8 cellular contexts compared by ENCODE assay signal in genomic region chr19:10416380-10417257, GRCh38. TPM values are rescaled to one million over a fixed set of nuclear protein-coding genes. Genes with fewer than 3 reads are reported as not detected.
DNase-seq lines count a peak whose midpoint lies in the region; ATAC-seq and TF ChIP-seq lines count a peak whose summit lies in the region.

No MANE protein-coding gene starts in this region.

- BruUV-seq in Panc1 (replicated peaks; lab: Mats Ljungman, UMichigan): no TSS peak

- H3K79me2 ChIP-seq in fibroblast of lung (ENCODE audit: control insufficient read depth, insufficient read depth, low read length): no peaks in the 10 kb centered on the region

- peak overlapping the region; percentile 74 for H3K4me2 ChIP-seq in fibroblast of lung (ENCODE audit: extremely low read depth, insufficient read depth, low read length)

- intact Hi-C loops in Panc1 (cut with micrococcal nuclease; ENCODE audit: unreplicated experiment): no loop called here

- no peaks in the 10 kb centered on the region for H3K9me3 ChIP-seq in Panc1 (ENCODE audit: control insufficient read depth, insufficient read depth, low read depth, low read length)
- H3K9me3 ChIP-seq in fibroblast of lung (ENCODE audit: control insufficient read depth, insufficient read depth, low read depth, low read length): no peaks in the 10 kb centered on the region

- H3K27ac Mint-ChIP-seq in activated T-cell treated with anti-CD3 and anti-CD28 coated beads, Interleukin-2, amount 50 U/mL, for 72 hours: peak overlapping the region; percentile 84
- peak overlapping the region; percentile 76 to 80 for H3K27ac Mint-ChIP-seq in natural killer cell treated with Interleukin-12 subunit alpha and Interleukin-12 subunit beta and Interleukin-15 and Interleukin-18, amount 100 ng/mL, for 72 hours

- peak; percentile 97 for DNase-seq in COLO829 (ENCODE audit: low spot score)
- peak; percentile 99 for DNase-seq in HuH-7.5 (ENCODE audit: low spot score)
- DNase-seq in Panc1 (ENCODE audit: low read depth, low spot score): peak; percentile 60
- DNase-seq in activated T-cell treated with anti-CD3 and anti-CD28 coated beads, Interleukin-2, amount 50 U/mL, for 72 hours: peak; percentile 94 to 99
- peak; percentile 75 to 89 for DNase-seq in fibroblast of lung (ENCODE audit: low read depth in 2 of 2)
- peak; percentile 94 for DNase-seq in natural killer cell treated with Interleukin-12 subunit alpha and Interleukin-12 subunit beta and Interleukin-15 and Interleukin-18, amount 100 ng/mL, for 72 hours (ENCODE audit: low spot score)
- DNase-seq in stimulated activated naive CD4-positive, alpha-beta T cell (lab: John Stamatoyannopoulos, UW): peak; percentile 91 to 98 (median 96)

- H3K36me3 Mint-ChIP-seq in activated T-cell treated with anti-CD3 and anti-CD28 coated beads, Interleukin-2, amount 50 U/mL, for 72 hours (ENCODE audit: insufficient read depth in 2 of 2): peaks cover 2 to 4% of the 10 kb centered on the region in 2 donors
- no peaks in the 10 kb centered on the region for H3K36me3 Mint-ChIP-seq in natural killer cell treated with Interleukin-12 subunit alpha and Interleukin-12 subunit beta and Interleukin-15 and Interleukin-18, amount 100 ng/mL, for 72 hours

- H3K36me3 ChIP-seq in Panc1 (ENCODE audit: control insufficient read depth, insufficient read depth, low read length) (no peaks in the 10 kb centered on the region; the same call in 1 of the 2 replicates), fibroblast of lung (ENCODE audit: control insufficient read depth, insufficient read depth, low read length) (no peaks in the 10 kb centered on the region)

- H3K27ac ChIP-seq in Panc1 (ENCODE audit: low read length) (peak overlapping the region; percentile 79), fibroblast of lung (ENCODE audit: insufficient read depth, low read length) (peak overlapping the region; percentile 39)

- peaks cover 34% of the 10 kb centered on the region for H3K27me3 Mint-ChIP-seq in activated T-cell treated with anti-CD3 and anti-CD28 coated beads, Interleukin-2, amount 50 U/mL, for 72 hours (ENCODE audit: low read depth)
- peaks cover 11 to 14% of the 10 kb centered on the region in 2 donors for H3K27me3 Mint-ChIP-seq in natural killer cell treated with Interleukin-12 subunit alpha and Interleukin-12 subunit beta and Interleukin-15 and Interleukin-18, amount 100 ng/mL, for 72 hours

- peak overlapping the region; percentile 65 to 68 for H3K4me3 ChIP-seq in Panc1 (ENCODE audit: low read depth in 2 of 2, low read length in 2 of 2)
- H3K4me3 ChIP-seq in fibroblast of lung (replicated peaks in 1 of 4; ENCODE audit: control extremely low read depth in 1 of 4, insufficient read depth in 1 of 4, low read depth in 3 of 4, low read length in 4 of 4): peak overlapping the region; percentile 42 to 69 (median 56)

- ATAC-seq in GM19467 (IDR thresholded peaks at IDR 0.05; ENCODE audit: unreplicated experiment) (peak; percentile 47), Panc1 (peak; percentile 66)
- peak; percentile 68 to 73 for ATAC-seq in activated T-cell treated with anti-CD3 and anti-CD28 coated beads, Interleukin-2, amount 50 U/mL, for 72 hours (replicated peaks in 1 of 2)
- ATAC-seq in natural killer cell treated with Interleukin-12 subunit alpha and Interleukin-12 subunit beta and Interleukin-15 and Interleukin-18, amount 100 ng/mL, for 72 hours: peak; percentile 82 to 88

- peak overlapping the region; percentile 83 to 88 for H3K4me3 Mint-ChIP-seq in activated T-cell treated with anti-CD3 and anti-CD28 coated beads, Interleukin-2, amount 50 U/mL, for 72 hours
- peak overlapping the region; percentile 75 for H3K4me3 Mint-ChIP-seq in natural killer cell treated with Interleukin-12 subunit alpha and Interleukin-12 subunit beta and Interleukin-15 and Interleukin-18, amount 100 ng/mL, for 72 hours

- POLR2A ChIA-PET in Panc1 (lab: Charles Lee): interaction anchor here (0.5 kb wide), 1 partner anchor 9 kb away, joined by 3 read pairs; no protein-coding TSS in a partner anchor

- H3K4me1 ChIP-seq in Panc1 (ENCODE audit: control insufficient read depth, insufficient read depth, low read length) (peaks cover 9% of the 10 kb centered on the region), fibroblast of lung (ENCODE audit: control insufficient read depth, extremely low read depth, insufficient read depth, low read length) (peaks cover 15% of the 10 kb centered on the region)

- H3K9me3 Mint-ChIP-seq in activated T-cell treated with anti-CD3 and anti-CD28 coated beads, Interleukin-2, amount 50 U/mL, for 72 hours: peaks cover 1 to 2% of the 10 kb centered on the region in 2 donors
- no peaks in the 10 kb centered on the region for H3K9me3 Mint-ChIP-seq in natural killer cell treated with Interleukin-12 subunit alpha and Interleukin-12 subunit beta and Interleukin-15 and Interleukin-18, amount 100 ng/mL, for 72 hours

- H3K9ac ChIP-seq in fibroblast of lung (ENCODE audit: insufficient read depth, low read length): peak overlapping the region; percentile 60

- peak; percentile 97 for TF ChIP-seq CTCF in Panc1 (IDR thresholded peaks at IDR 0.05)
- peak; percentile 65 to 69 for TF ChIP-seq CTCF in fibroblast of lung (conservative IDR thresholded peaks at IDR 0.05 in 1 of 2, IDR thresholded peaks at IDR 0.05 in 1 of 2; ENCODE audit: low read depth in 1 of 2, low read length in 2 of 2)

- no peaks in the 10 kb centered on the region for H4K20me1 ChIP-seq in fibroblast of lung (ENCODE audit: control insufficient read depth, extremely low read depth, insufficient read depth, low read length)

- H3K27me3 ChIP-seq in Panc1 (ENCODE audit: control insufficient read depth, insufficient read depth, low read length): no peaks in the 10 kb centered on the region
- H3K27me3 ChIP-seq in fibroblast of lung (ENCODE audit: control insufficient read depth, insufficient read depth, low read length): peaks cover 27% of the 10 kb centered on the region

- CTCF ChIA-PET in Panc1 (lab: Charles Lee): interaction anchor here (0.5 to 1.2 kb wide), 2 partner anchors 11 to 33 kb away, joined by 3 to 4 read pairs; no protein-coding TSS in a partner anchor

- H2AFZ ChIP-seq in fibroblast of lung (ENCODE audit: low read length): peak overlapping the region; percentile 78

- in situ Hi-C loops in Panc1 (cut with HindIII; ENCODE audit: low pct_unique_long_range_greater_than_20kb, low sequenced_read_pairs): no loop called here

- peaks cover 66% of the 10 kb centered on the region for H3K4me1 Mint-ChIP-seq in activated T-cell treated with anti-CD3 and anti-CD28 coated beads, Interleukin-2, amount 50 U/mL, for 72 hours (ENCODE audit: low read depth)
- peaks cover 49 to 51% of the 10 kb centered on the region in 2 donors for H3K4me1 Mint-ChIP-seq in natural killer cell treated with Interleukin-12 subunit alpha and Interleukin-12 subunit beta and Interleukin-15 and Interleukin-18, amount 100 ng/mL, for 72 hours (ENCODE audit: low read depth in 2 of 2)

RNA-seq across cellular contexts. Expression of gene PDE4A, which starts 3.7 kb away (rescaled TPM):
- total RNA-seq in Panc1 (2021; ENCODE audit: unreplicated experiment): 25.8 TPM
- polyA plus RNA-seq in Panc1 (2012; ENCODE audit: insufficient read length): 23.8 TPM
- total RNA-seq in activated T-cell treated with anti-CD3 and anti-CD28 coated beads, Interleukin-2, amount 50 U/mL, for 72 hours: 10 to 100 TPM; 21.8 to 36.8 TPM
- total RNA-seq in fibroblast of lung: 3.1 and 4.1 TPM in 2 replicates
- 3.6 and 4.9 TPM in 2 replicates for polyA plus RNA-seq in fibroblast of lung
- 9.5 TPM in 2 replicates for polyA plus RNA-seq in fibroblast of lung (2012)
- 30.4 and 42.3 TPM in 2 replicates for polyA minus RNA-seq in fibroblast of lung (ENCODE audit: low replicate concordance)
- total RNA-seq in natural killer cell treated with Interleukin-12 subunit alpha and Interleukin-12 subunit beta and Interleukin-15 and Interleukin-18, amount 100 ng/mL, for 72 hours: 10 to 100 TPM; 14.5 to 46.6 TPM

RNA-seq across cellular contexts. Expression of gene CDC37, which starts 13.3 kb away (rescaled TPM):
- 162 TPM for total RNA-seq in Panc1 (2021; ENCODE audit: unreplicated experiment)
- polyA plus RNA-seq in Panc1 (2012; ENCODE audit: insufficient read length): 300 TPM
- 100 to 1,000 TPM; 128 to 137 TPM for total RNA-seq in activated T-cell treated with anti-CD3 and anti-CD28 coated beads, Interleukin-2, amount 50 U/mL, for 72 hours
- 108 and 129 TPM in 2 replicates for total RNA-seq in fibroblast of lung
- polyA plus RNA-seq in fibroblast of lung: 266 and 342 TPM in 2 replicates
- polyA plus RNA-seq in fibroblast of lung (2012): 177 and 255 TPM in 2 replicates
- 139 and 172 TPM in 2 replicates for polyA minus RNA-seq in fibroblast of lung (ENCODE audit: low replicate concordance)
- total RNA-seq in natural killer cell treated with Interleukin-12 subunit alpha and Interleukin-12 subunit beta and Interleukin-15 and Interleukin-18, amount 100 ng/mL, for 72 hours: 100 to 1,000 TPM; 228 to 368 TPM

RNA-seq across cellular contexts. Expression of gene TYK2, which starts 36.2 kb away (rescaled TPM):
- 104 TPM for total RNA-seq in Panc1 (2021; ENCODE audit: unreplicated experiment)
- polyA plus RNA-seq in Panc1 (2012; ENCODE audit: insufficient read length): 78.8 TPM
- total RNA-seq in activated T-cell treated with anti-CD3 and anti-CD28 coated beads, Interleukin-2, amount 50 U/mL, for 72 hours: 100 to 1,000 TPM; 174 to 222 TPM
- 72.4 and 95.5 TPM in 2 replicates for total RNA-seq in fibroblast of lung
- polyA plus RNA-seq in fibroblast of lung: 17.4 and 24.0 TPM in 2 replicates
- 44.5 and 59.0 TPM in 2 replicates for polyA plus RNA-seq in fibroblast of lung (2012)
- polyA minus RNA-seq in fibroblast of lung (ENCODE audit: low replicate concordance): 111 and 241 TPM in 2 replicates
- total RNA-seq in natural killer cell treated with Interleukin-12 subunit alpha and Interleukin-12 subunit beta and Interleukin-15 and Interleukin-18, amount 100 ng/mL, for 72 hours: 100 to 1,000 TPM; 310 to 453 TPM

Comparison
In these comparisons a context has a peak if more than half of its experiments do, and no peak if none do; other contexts are left out.
1. Peak in every context shown above with its lines: DNase-seq, ATAC-seq, H3K4me3 ChIP-seq and H3K27ac ChIP-seq.